Comparison of ENCODE assay signal across 8 cellular contexts in the genomic region with DNA sequence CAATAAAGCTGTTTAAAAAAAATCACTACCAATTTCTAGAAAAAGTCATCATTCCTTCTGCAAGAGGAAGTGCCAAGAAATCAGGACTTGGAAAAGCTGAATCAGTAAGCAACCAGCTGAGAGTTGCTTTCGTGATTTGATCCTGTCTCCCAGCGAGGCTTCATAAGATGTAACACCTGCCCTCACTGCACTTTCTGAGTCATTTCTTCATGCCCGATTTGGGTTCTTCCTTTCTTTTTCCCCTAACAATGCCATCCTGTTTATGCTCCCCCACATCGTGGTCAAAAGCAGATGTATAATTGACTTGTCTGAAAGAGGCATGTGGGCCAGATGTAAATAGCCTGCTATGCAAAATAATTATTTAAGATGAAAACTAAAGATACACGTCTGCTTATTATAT. TPM values are rescaled to one million over a fixed set of nuclear protein-coding genes. Genes with fewer than 3 reads are reported as not detected.
DNase-seq lines count a peak whose midpoint lies in the region; ATAC-seq lines count a peak whose summit lies in the region.

No MANE protein-coding gene starts in this region.

- H3K9me3 Mint-ChIP-seq in activated naive CD4-positive, alpha-beta T cell treated with anti-CD3 and anti-CD28 coated beads, Interleukin-2, amount 50 U/mL, for 72 hours, result no peaks in the 10 kb centered on the region
- H3K9me3 Mint-ChIP-seq in stimulated activated memory B cell treated with anti-CD40 and anti-IgM and Interleukin-4, amounts not matched to agents 10 μg/mL and 1 μg/mL and 100 μg/mL, for 72 hours, result no peaks in the 10 kb centered on the region

- peak; percentile 24 for DNase-seq in activated T-cell treated with anti-CD3 and anti-CD28 coated beads for 4 hours
- DNase-seq in activated T-cell treated with anti-CD3 and anti-CD28 coated beads, Interleukin-2, amount 50 U/mL, for 48 hours, result no peak
- DNase-seq in activated naive CD4-positive, alpha-beta T cell treated with anti-CD3 and anti-CD28 coated beads, Interleukin-2, amount 50 U/mL, for 72 hours (ENCODE audit: low spot score in 2 of 2), result peak; percentile 57 to 59
- no peak for DNase-seq in NCI-H526 (lab: John Stamatoyannopoulos, UW)
- no peak for DNase-seq in HuH-7.5 (ENCODE audit: low spot score)
- DNase-seq in NCI-H2029 treated with DMSO at 0.1 percent for 48 hours (lab: John Stamatoyannopoulos, UW), result no peak

- H3K36me3 Mint-ChIP-seq in activated naive CD4-positive, alpha-beta T cell treated with anti-CD3 and anti-CD28 coated beads, Interleukin-2, amount 50 U/mL, for 72 hours, result peaks cover 10 to 39% of the 10 kb centered on the region in 2 donors
- peaks cover 15% of the 10 kb centered on the region for H3K36me3 Mint-ChIP-seq in stimulated activated memory B cell treated with anti-CD40 and anti-IgM and Interleukin-4, amounts not matched to agents 10 μg/mL and 1 μg/mL and 100 μg/mL, for 72 hours

- H3K27me3 Mint-ChIP-seq in stimulated activated memory B cell treated with anti-CD40 and anti-IgM and Interleukin-4, amounts not matched to agents 10 μg/mL and 1 μg/mL and 100 μg/mL, for 72 hours, result no peaks in the 10 kb centered on the region

- ATAC-seq in HG03159 (IDR thresholded peaks at IDR 0.05; ENCODE audit: unreplicated experiment), result peak; percentile 50
- ATAC-seq in activated naive CD4-positive, alpha-beta T cell treated with anti-CD3 and anti-CD28 coated beads, Interleukin-2, amount 50 U/mL, for 72 hours, result peak; percentile 88 to 89
- peak; percentile 81 for ATAC-seq in stimulated activated memory B cell treated with anti-CD40 and anti-IgM and Interleukin-4, amounts not matched to agents 10 μg/mL and 1 μg/mL and 100 μg/mL, for 72 hours

- H3K4me1 Mint-ChIP-seq in stimulated activated memory B cell treated with anti-CD40 and anti-IgM and Interleukin-4, amounts not matched to agents 10 μg/mL and 1 μg/mL and 100 μg/mL, for 72 hours, result peaks cover 86% of the 10 kb centered on the region

- peak overlapping the region; percentile 51 for H3K4me3 Mint-ChIP-seq in stimulated activated memory B cell treated with anti-CD40 and anti-IgM and Interleukin-4, amounts not matched to agents 10 μg/mL and 1 μg/mL and 100 μg/mL, for 72 hours

- peak overlapping the region; percentile 92 to 98 for H3K27ac Mint-ChIP-seq in activated naive CD4-positive, alpha-beta T cell treated with anti-CD3 and anti-CD28 coated beads, Interleukin-2, amount 50 U/mL, for 72 hours
- peak overlapping the region; percentile 66 for H3K27ac Mint-ChIP-seq in stimulated activated memory B cell treated with anti-CD40 and anti-IgM and Interleukin-4, amounts not matched to agents 10 μg/mL and 1 μg/mL and 100 μg/mL, for 72 hours

RNA-seq across cellular contexts. Expression of a gene that starts 52.1 kb away (rescaled TPM):
- total RNA-seq in activated naive CD4-positive, alpha-beta T cell treated with anti-CD3 and anti-CD28 coated beads, Interleukin-2, amount 50 U/mL, for 72 hours, result 100 to 1,000 TPM in 1 of 2 donors, 10 to 100 TPM in 1; 63.9 to 126 TPM

Comparison
In these comparisons a context has a peak if more than half of its experiments do, and no peak if none do; other contexts are left out.
1. DNase-seq: peak in activated T-cell treated with anti-CD3 and anti-CD28 coated beads for 4 hours (single experiment) and activated naive CD4-positive, alpha-beta T cell treated with anti-CD3 and anti-CD28 coated beads, Interleukin-2, amount 50 U/mL, for 72 hours (2 of 2); none in activated T-cell treated with anti-CD3 and anti-CD28 coated beads, Interleukin-2, amount 50 U/mL, for 48 hours (0 of 2), NCI-H526 (0 of 2), HuH-7.5 (single experiment) and NCI-H2029 treated with DMSO at 0.1 percent for 48 hours (single experiment).
2. Peak in every context shown above with its lines, with median percentiles within 50 percentile points of each other: ATAC-seq.